ENCODE assay signal across 26 cellular contexts in the genomic region with DNA sequence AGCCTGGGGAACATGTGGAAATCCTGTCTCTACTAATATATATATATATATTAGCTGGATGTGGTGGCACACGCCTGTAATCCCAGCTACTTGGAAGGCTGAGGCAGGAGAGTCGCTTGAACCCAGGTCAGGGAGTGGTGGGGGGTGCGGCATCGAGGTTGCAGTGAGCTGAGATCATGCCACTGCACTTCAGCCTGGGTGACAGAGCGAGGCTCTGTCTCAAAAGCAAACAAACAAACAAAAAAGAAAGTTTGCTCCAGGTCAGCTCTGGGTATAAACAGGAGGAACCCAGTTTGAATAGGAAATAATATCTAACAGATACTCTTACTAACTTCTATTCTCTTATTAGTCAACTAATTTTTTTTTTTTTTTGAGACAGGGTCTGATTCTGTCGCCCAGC. TPM values are rescaled to one million over a fixed set of nuclear protein-coding genes. Genes with fewer than 3 reads are reported as not detected.
DNase-seq lines count a peak whose midpoint lies in the region; ATAC-seq, FAIRE-seq and TF ChIP-seq lines count a peak whose summit lies in the region.
"Had no signal": no experiment of that assay in that cellular context is flagged by ENCODE, and none has a peak within 500 bp of the region (broad histone marks: within the 10 kb centered on the region; RNA-seq: fewer than 3 reads in every experiment).

No MANE protein-coding gene starts in this region.

- TF ChIP-seq POLR2A in HepG2 (IDR thresholded peaks at IDR 0.05; ENCODE audit: insufficient read depth in 1 of 2, low read depth in 2 of 2, low read length in 2 of 2), result no peak
- TF ChIP-seq POLR2A in right lobe of liver (IDR thresholded peaks at IDR 0.05), result no peak

- TF ChIP-seq CTCF in liver (IDR thresholded peaks at IDR 0.05; ENCODE audit: low read depth, low read length, missing input control) (no peak), HepG2 (CRISPR knock-in tag; IDR thresholded peaks at IDR 0.05) (no peak), chondrocyte (IDR thresholded peaks at IDR 0.05) (no peak), right lobe of liver (IDR thresholded peaks at IDR 0.05) (no peak)

- ATAC-seq in HepG2, result no peak
- peak; percentile 42 to 62 (median 54) for ATAC-seq in right lobe of liver
- ATAC-seq: A549 had no signal

- POLR2A ChIA-PET in HepG2 (lab: Yijun Ruan, JAX), result no interaction called here

- H3K9ac ChIP-seq in liver (ENCODE audit: low read depth in 1 of 2, low read length in 2 of 2) (no peak overlapping the region), HepG2 (ENCODE audit: insufficient read depth, low read depth, low read length) (no peak overlapping the region)
- H3K9ac ChIP-seq: BLaER1 had no signal

- no peaks in the 10 kb centered on the region for H3K36me3 ChIP-seq in liver (ENCODE audit: control insufficient read depth in 4 of 4, insufficient read depth in 3 of 4, low read depth in 1 of 4, low read length in 3 of 4)
- no peaks in the 10 kb centered on the region for H3K36me3 ChIP-seq in HepG2 (replicated peaks in 1 of 2; ENCODE audit: control insufficient read depth in 1 of 2, insufficient read depth in 2 of 2, low read length in 2 of 2)
- no peaks in the 10 kb centered on the region for H3K36me3 ChIP-seq in right lobe of liver
- H3K36me3 ChIP-seq: BE2C, BLaER1 had no signal

- no peaks in the 10 kb centered on the region for H3K9me3 ChIP-seq in liver (ENCODE audit: control insufficient read depth in 4 of 4, low read length in 3 of 4)
- no peaks in the 10 kb centered on the region for H3K9me3 ChIP-seq in HepG2 (ENCODE audit: low read length)
- H3K9me3 ChIP-seq in right lobe of liver, result no peaks in the 10 kb centered on the region
- H3K9me3 ChIP-seq: A549, BE2C, BLaER1 had no signal

- no peak overlapping the region for H2AFZ ChIP-seq in HepG2 (ENCODE audit: low read length)

- no peaks in the 10 kb centered on the region for H3K4me1 Mint-ChIP-seq in chondrocyte (ENCODE audit: low read depth)
- H3K4me1 Mint-ChIP-seq: CD4-positive, alpha-beta memory T cell; CD4-positive, CD25-positive, alpha-beta regulatory T cell; CD8-positive, alpha-beta memory T cell had no signal

- in situ Hi-C loops in HepG2 (cut with HindIII; ENCODE audit: extremely low pct_ligation_motif_present, low pct_unique_long_range_greater_than_20kb), result no loop called here

- intact Hi-C loops in HepG2 (cut with micrococcal nuclease; ENCODE audit: unreplicated experiment), result no loop called here
- intact Hi-C loops in right lobe of liver (cut with DNase I), result no loop called here

- DNase-seq in HepG2 (ENCODE audit: low spot score), result no peak
- peak; percentile 30 for DNase-seq in chondrocyte (ENCODE audit: low spot score)
- peak in 2 of 3 donors; percentile 51 to 65 for DNase-seq in right lobe of liver
- no peak for DNase-seq in activated gamma-delta T cell (lab: John Stamatoyannopoulos, UW)
- DNase-seq in NCI-H1417 (lab: John Stamatoyannopoulos, UW), result no peak
- DNase-seq: BE2C; C1 segment of cervical spinal cord; CD4-positive, alpha-beta memory T cell; CD4-positive, CD25-positive, alpha-beta regulatory T cell; CD8-positive, alpha-beta memory T cell; COR-L47; DMS 273 treated with DMSO at 0.1 percent for 48 hours; DMS153; DMS53; DMS79; DND-41; GF-D8 had no signal

- peak overlapping the region in 1 of 2 donors; percentile 50 for H3K27ac ChIP-seq in liver (ENCODE audit: low read depth in 1 of 2, low read length in 2 of 2)
- no peak overlapping the region for H3K27ac ChIP-seq in HepG2 (ENCODE audit: extremely low read length, insufficient read depth, low read length)
- peak overlapping the region in 2 of 3 donors; percentile 47 to 60 for H3K27ac ChIP-seq in right lobe of liver
- H3K27ac ChIP-seq: 22Rv1, A549, BLaER1 had no signal

- TF ChIP-seq RAD21 in liver (IDR thresholded peaks at IDR 0.05) (peak in 1 of 2 donors; percentile 5), HepG2 (CRISPR knock-in tag; IDR thresholded peaks at IDR 0.05) (no peak)

- BruUV-seq in HepG2 (replicated peaks; lab: Mats Ljungman, UMichigan), result no TSS peak

- H3K27me3 ChIP-seq in liver (ENCODE audit: control insufficient read depth in 4 of 4, insufficient read depth in 4 of 4, low read length in 3 of 4) (no peaks in the 10 kb centered on the region), HepG2 (ENCODE audit: control insufficient read depth in 1 of 2, insufficient read depth in 2 of 2, low read length in 2 of 2) (peaks cover 0 to 22% of the 10 kb centered on the region in 2 experiments; a peak in 3 of 5 replicates), right lobe of liver (no peaks in the 10 kb centered on the region)
- H3K27me3 ChIP-seq: BE2C, BLaER1 had no signal

- no peak for FAIRE-seq in HepG2 (lab: Jason Lieb, UNC)
- FAIRE-seq: A549, G401.6, GM12891, GM19239 had no signal

- H3K4me3 ChIP-seq in liver (ENCODE audit: low read depth in 1 of 3, low read length in 3 of 3) (no peak overlapping the region), HepG2 (replicated peaks in 1 of 3; ENCODE audit: insufficient read depth in 1 of 3, low read depth in 2 of 3, low read length in 3 of 3) (no peak overlapping the region), right lobe of liver (no peak overlapping the region)
- H3K4me3 ChIP-seq: A549, BLaER1 had no signal

- TF ChIP-seq EP300 in HepG2 (IDR thresholded peaks at IDR 0.05; ENCODE audit: low read depth in 2 of 2, low read length in 2 of 2), result no peak
- TF ChIP-seq EP300 in HepG2 (CRISPR knock-in tag; IDR thresholded peaks at IDR 0.05; ENCODE audit: borderline replicate concordance), result no peak

- H3K4me2 ChIP-seq in HepG2 (ENCODE audit: low read depth, low read length), result no peak overlapping the region
- H3K4me2 ChIP-seq: A549, BLaER1 had no signal

- no peaks in the 10 kb centered on the region for H3K79me2 ChIP-seq in HepG2 (ENCODE audit: insufficient read depth, low read length)

- no peaks in the 10 kb centered on the region for H3K9me3 Mint-ChIP-seq in chondrocyte (ENCODE audit: low read depth)
- H3K9me3 Mint-ChIP-seq: CD14-positive monocyte; CD4-positive, alpha-beta memory T cell; CD4-positive, CD25-positive, alpha-beta regulatory T cell; CD8-positive, alpha-beta memory T cell had no signal

- CTCF ChIA-PET in HepG2 (lab: Yijun Ruan, JAX; ENCODE audit: low intra/inter-chr PET ratio, low total read pairs), result no interaction called here

- no peaks in the 10 kb centered on the region for H3K36me3 Mint-ChIP-seq in chondrocyte (ENCODE audit: low read depth)
- H3K36me3 Mint-ChIP-seq: CD14-positive monocyte; CD4-positive, alpha-beta memory T cell; CD4-positive, CD25-positive, alpha-beta regulatory T cell; CD8-positive, alpha-beta memory T cell had no signal

- no peak overlapping the region for H3K27ac Mint-ChIP-seq in chondrocyte (ENCODE audit: unreplicated experiment)
- H3K27ac Mint-ChIP-seq: CD14-positive monocyte; CD4-positive, CD25-positive, alpha-beta regulatory T cell had no signal

- no peak overlapping the region for H3K4me3 Mint-ChIP-seq in chondrocyte (ENCODE audit: unreplicated experiment)
- H3K4me3 Mint-ChIP-seq: CD14-positive monocyte; CD4-positive, alpha-beta memory T cell; CD4-positive, CD25-positive, alpha-beta regulatory T cell; CD8-positive, alpha-beta memory T cell had no signal

- H4K20me1 ChIP-seq in HepG2 (ENCODE audit: insufficient read depth, low read length), result no peaks in the 10 kb centered on the region
- H4K20me1 ChIP-seq: BLaER1 had no signal

- peaks cover 11 to 26% (median 15%) of the 10 kb centered on the region in 4 donors for H3K4me1 ChIP-seq in liver (ENCODE audit: control insufficient read depth in 4 of 4, insufficient read depth in 4 of 4, low read length in 3 of 4)
- H3K4me1 ChIP-seq in HepG2 (ENCODE audit: insufficient read depth, low read length), result no peaks in the 10 kb centered on the region
- H3K4me1 ChIP-seq in right lobe of liver, result peaks cover 0 to 43% (median 16%) of the 10 kb centered on the region in 4 donors
- H3K4me1 ChIP-seq: A549, BE2C had no signal

- 39% methylated on average over 6 of the region's 6 CpGs for WGBS in liver
- WGBS in HepG2 (ENCODE audit: low lambda C conversion rate), result 4% methylated on average over 6 of the region's 6 CpGs
- WGBS in right lobe of liver (ENCODE audit: insufficient coverage, low coverage, low lambda C conversion rate, missing lambda C conversion rate), result 32% methylated on average over 6 of the region's 6 CpGs

- H3K27me3 Mint-ChIP-seq in chondrocyte (ENCODE audit: low read depth), result peaks cover 19% of the 10 kb centered on the region

TF ChIP-seq in HepG2, 621 proteins besides CTCF, POLR2A, EP300 and RAD21 (continues in another document):
- TF ChIP-seq NR2F1 (CRISPR knock-in tag; IDR thresholded peaks at IDR 0.05), result no peak

RNA-seq across cellular contexts. Expression of a gene that starts 34.3 kb away (rescaled TPM):
- 1 to 10 TPM; 2.1 to 9.7 TPM for total RNA-seq in liver
- polyA plus RNA-seq in liver, result 1 to 10 TPM; 1.8 to 2.0 TPM
- not detected in 2 replicates for total RNA-seq in HepG2 (2016; rRNA removed; fragmentation: Illumina TruSeq; extraction: Trizol)
- total RNA-seq in HepG2 (2016; cell fraction: cytosol; rRNA removed; fragmentation: Illumina TruSeq; extraction: Trizol; ENCODE audit: low read depth), result not detected in 2 replicates
- total RNA-seq in HepG2 (2016; cell fraction: insoluble cytoplasmic fraction; rRNA removed; fragmentation: Illumina TruSeq; extraction: Trizol), result not detected in 2 replicates
- not detected in 2 replicates for total RNA-seq in HepG2 (2016; cell fraction: membrane; rRNA removed; fragmentation: Illumina TruSeq; extraction: Trizol)
- not detected in 2 replicates for total RNA-seq in HepG2 (2016; cell fraction: nucleus; rRNA removed; fragmentation: Illumina TruSeq; extraction: Trizol)
- polyA plus RNA-seq in HepG2 (2011; rRNA removed), result 0.01 TPM in 1 of 2 replicates, not detected in the other
- polyA plus RNA-seq in HepG2 (2011; cell fraction: cytosol; rRNA removed), result not detected in 2 replicates
- polyA plus RNA-seq in HepG2 (2011; cell fraction: nucleus; rRNA removed), result 0.03 and 0.05 TPM in 2 replicates
- not detected in 2 replicates for polyA plus RNA-seq in HepG2 (2012)
- not detected in 2 replicates for polyA plus RNA-seq in HepG2 (2016; cell fraction: cytosol; fragmentation: Illumina TruSeq; extraction: Trizol; ENCODE audit: low read depth)
- polyA plus RNA-seq in HepG2 (2016; cell fraction: insoluble cytoplasmic fraction; fragmentation: Illumina TruSeq; extraction: Trizol; ENCODE audit: low read depth), result not detected in 2 replicates
- not detected in 2 replicates for polyA plus RNA-seq in HepG2 (2016; cell fraction: membrane; fragmentation: Illumina TruSeq; extraction: Trizol; ENCODE audit: low read depth)
- polyA plus RNA-seq in HepG2 (2016; cell fraction: nucleus; fragmentation: Illumina TruSeq; extraction: Trizol; ENCODE audit: insufficient read depth, low read depth), result not detected in 2 replicates
- polyA minus RNA-seq in HepG2 (2011; rRNA and poly(A)+ RNA removed; ENCODE audit: low replicate concordance), result 0.02 and 0.04 TPM in 2 replicates
- polyA minus RNA-seq in HepG2 (2011; cell fraction: cytosol; rRNA and poly(A)+ RNA removed), result not detected in 2 replicates
- polyA minus RNA-seq in HepG2 (2011; cell fraction: nucleus; rRNA and poly(A)+ RNA removed), result not detected in 2 replicates
- total RNA-seq in chondrocyte, result 0.15 to 0.20 TPM in 2 of 3 replicates, not detected in the other
- total RNA-seq in right lobe of liver, result 10 to 100 TPM in 3 of 6 experiments, 1 to 10 TPM in 3; 4.9 to 12.3 (median 10.0) TPM
- total RNA-seq: A172; CD4-positive, alpha-beta memory T cell; CD4-positive, CD25-positive, alpha-beta regulatory T cell; CD8-positive, alpha-beta memory T cell had no signal
- polyA plus RNA-seq: CD4-positive, alpha-beta memory T cell; CD4-positive, CD25-positive, alpha-beta regulatory T cell; CD8-positive, alpha-beta memory T cell had no signal

Comparison
In these comparisons a context has a peak if more than half of its experiments do, and no peak if none do; other contexts are left out.
1. DNase-seq: peak in chondrocyte (single experiment) and right lobe of liver (2 of 3); none in HepG2 (single experiment), activated gamma-delta T cell (single experiment) and NCI-H1417 (0 of 3).